Comparison of ENCODE assay signal across 8 cellular contexts in the genomic region with DNA sequence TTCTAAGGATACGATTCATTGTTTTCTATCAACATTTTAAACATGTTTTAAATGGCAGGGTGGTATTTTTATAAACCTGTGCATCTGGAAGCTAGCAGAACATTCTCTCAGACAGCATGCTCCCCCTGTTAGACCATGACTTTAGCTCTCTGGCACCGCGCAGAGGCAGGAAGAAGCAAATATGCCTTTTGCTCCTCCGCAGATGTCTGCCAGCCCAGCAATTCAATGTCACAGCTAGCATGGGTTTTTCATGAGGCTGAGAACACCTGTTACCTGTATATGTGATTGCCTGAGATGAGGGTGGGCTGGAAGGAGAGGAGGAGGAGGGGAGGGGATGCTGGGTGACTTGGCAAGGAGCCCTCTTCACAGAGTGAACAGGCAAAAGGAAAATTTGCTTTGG. TPM values are rescaled to one million over a fixed set of nuclear protein-coding genes. Genes with fewer than 3 reads are reported as not detected.
DNase-seq lines count a peak whose midpoint lies in the region; ATAC-seq and TF ChIP-seq lines count a peak whose summit lies in the region.

No MANE protein-coding gene starts in this region.

- H3K4me1 Mint-ChIP-seq in natural killer cell (peaks cover 22 to 32% of the 10 kb centered on the region in 2 donors), T-cell (peaks cover 33 to 36% (median 35%) of the 10 kb centered on the region in 3 donors), osteocyte (ENCODE audit: unreplicated experiment) (peaks cover 21% of the 10 kb centered on the region)
- H3K4me1 Mint-ChIP-seq in natural killer cell treated with Interleukin-12 subunit alpha and Interleukin-12 subunit beta and Interleukin-15 and Interleukin-18, amount 100 ng/mL, for 72 hours (ENCODE audit: low read depth in 2 of 2) = peaks cover 18 to 27% of the 10 kb centered on the region in 2 donors

- CTCF ChIA-PET in T-cell (lab: Charles Lee) = interaction anchor here (0.7 to 1.7 kb wide), 5 partner anchors 11 to 94 kb away, joined by 3 to 11 read pairs (median 3); partner anchors contain the start of gene C6orf89 (in 1 of the 2)

- no peak overlapping the region for H3K4me3 Mint-ChIP-seq in natural killer cell
- H3K4me3 Mint-ChIP-seq in natural killer cell treated with Interleukin-12 subunit alpha and Interleukin-12 subunit beta and Interleukin-15 and Interleukin-18, amount 100 ng/mL, for 72 hours = no peak overlapping the region
- no peak overlapping the region for H3K4me3 Mint-ChIP-seq in T-cell
- H3K4me3 Mint-ChIP-seq in osteocyte (ENCODE audit: unreplicated experiment) = no peak overlapping the region

- ATAC-seq in natural killer cell (peak in 2 of 3 donors; percentile 44 to 58), T-cell (replicated peaks in 1 of 4) (peak; percentile 64 to 77 (median 74)), GM18520 (IDR thresholded peaks at IDR 0.05; ENCODE audit: unreplicated experiment) (no peak), HG03432 (IDR thresholded peaks at IDR 0.05; ENCODE audit: unreplicated experiment) (no peak), GM21619 (IDR thresholded peaks at IDR 0.05; ENCODE audit: unreplicated experiment) (no peak)
- ATAC-seq in natural killer cell treated with Interleukin-12 subunit alpha and Interleukin-12 subunit beta and Interleukin-15 and Interleukin-18, amount 100 ng/mL, for 72 hours = no peak

- no peak for DNase-seq in natural killer cell
- no peak for DNase-seq in natural killer cell treated with Interleukin-12 subunit alpha and Interleukin-12 subunit beta and Interleukin-15 and Interleukin-18, amount 100 ng/mL, for 72 hours (ENCODE audit: low spot score)
- DNase-seq in T-cell = peak in 26 of 34 experiments; percentile 16 to 58 (median 37)
- DNase-seq in fibroblast of gingiva (ENCODE audit: low read depth) = peak; percentile 65
- DNase-seq in osteocyte (ENCODE audit: extremely low spot score, unreplicated experiment) = no peak

- intact Hi-C loops in natural killer cell (cut with micrococcal nuclease) = no loop called here

- POLR2A ChIA-PET in T-cell (lab: Charles Lee) = no interaction called here

- H3K36me3 Mint-ChIP-seq in natural killer cell (no peaks in the 10 kb centered on the region), T-cell (peaks cover 49% of the 10 kb centered on the region), osteocyte (ENCODE audit: unreplicated experiment) (peaks cover 36% of the 10 kb centered on the region)
- peaks cover 4% of the 10 kb centered on the region for H3K36me3 Mint-ChIP-seq in natural killer cell treated with Interleukin-12 subunit alpha and Interleukin-12 subunit beta and Interleukin-15 and Interleukin-18, amount 100 ng/mL, for 72 hours

- H3K27ac Mint-ChIP-seq in natural killer cell (peak overlapping the region in 1 of 2 donors; percentile 53), T-cell (peak overlapping the region; percentile 23 to 73), osteocyte (ENCODE audit: unreplicated experiment) (peak overlapping the region; percentile 45)
- peak overlapping the region in 1 of 2 donors; percentile 26 for H3K27ac Mint-ChIP-seq in natural killer cell treated with Interleukin-12 subunit alpha and Interleukin-12 subunit beta and Interleukin-15 and Interleukin-18, amount 100 ng/mL, for 72 hours

- H3K27me3 Mint-ChIP-seq in natural killer cell (ENCODE audit: low read depth in 2 of 2) (no peaks in the 10 kb centered on the region), T-cell (no peaks in the 10 kb centered on the region), osteocyte (ENCODE audit: unreplicated experiment) (no peaks in the 10 kb centered on the region)
- H3K27me3 Mint-ChIP-seq in natural killer cell treated with Interleukin-12 subunit alpha and Interleukin-12 subunit beta and Interleukin-15 and Interleukin-18, amount 100 ng/mL, for 72 hours = no peaks in the 10 kb centered on the region

- TF ChIP-seq CTCF in natural killer cell (IDR thresholded peaks at IDR 0.05) = no peak
- peak; percentile 57 for TF ChIP-seq CTCF in osteocyte (IDR thresholded peaks at IDR 0.05)

- no peaks in the 10 kb centered on the region for H3K9me3 Mint-ChIP-seq in natural killer cell
- no peaks in the 10 kb centered on the region for H3K9me3 Mint-ChIP-seq in natural killer cell treated with Interleukin-12 subunit alpha and Interleukin-12 subunit beta and Interleukin-15 and Interleukin-18, amount 100 ng/mL, for 72 hours
- H3K9me3 Mint-ChIP-seq in T-cell = no peaks in the 10 kb centered on the region
- H3K9me3 Mint-ChIP-seq in osteocyte (ENCODE audit: unreplicated experiment) = no peaks in the 10 kb centered on the region

RNA-seq across cellular contexts. Expression of gene MTCH1, which starts 6.7 kb away (rescaled TPM):
- total RNA-seq in natural killer cell (100 to 1,000 TPM; 158 to 180 (median 162) TPM), T-cell (100 to 1,000 TPM; 146 to 185 (median 160) TPM), osteocyte (175 and 180 TPM in 2 replicates)
- total RNA-seq in natural killer cell treated with Interleukin-12 subunit alpha and Interleukin-12 subunit beta and Interleukin-15 and Interleukin-18, amount 100 ng/mL, for 72 hours = 100 to 1,000 TPM; 118 to 183 TPM

RNA-seq across cellular contexts. Expression of gene PI16, which starts 24.8 kb away (rescaled TPM):
- 1 to 10 TPM in 2 of 3 donors, under 1 TPM in 1; 0.33 to 1.8 (median 1.1) TPM for total RNA-seq in natural killer cell
- not detected for total RNA-seq in natural killer cell treated with Interleukin-12 subunit alpha and Interleukin-12 subunit beta and Interleukin-15 and Interleukin-18, amount 100 ng/mL, for 72 hours
- total RNA-seq in T-cell = 10 to 100 TPM in 1 of 5 donors, 1 to 10 TPM in 4; 3.5 to 27.6 (median 7.8) TPM
- total RNA-seq in osteocyte = not detected in 2 replicates

RNA-seq across cellular contexts. Expression of gene FGD2, which starts 26.1 kb away (rescaled TPM):
- total RNA-seq in natural killer cell (10 to 100 TPM in 2 of 3 donors, 1 to 10 TPM in 1; 6.3 to 22.3 (median 14.1) TPM), T-cell (10 to 100 TPM in 1 of 5 donors, 1 to 10 TPM in 4; 2.8 to 11.1 (median 3.3) TPM), osteocyte (not detected in 2 replicates)
- total RNA-seq in natural killer cell treated with Interleukin-12 subunit alpha and Interleukin-12 subunit beta and Interleukin-15 and Interleukin-18, amount 100 ng/mL, for 72 hours = 1 to 10 TPM; 9.1 to 9.3 TPM

Comparison
In these comparisons a context has a peak if more than half of its experiments do, and no peak if none do; other contexts are left out.
1. ATAC-seq: peak in natural killer cell (2 of 3) and T-cell (4 of 4); none in natural killer cell treated with Interleukin-12 subunit alpha and Interleukin-12 subunit beta and Interleukin-15 and Interleukin-18, amount 100 ng/mL, for 72 hours (0 of 2), GM18520 (single experiment), HG03432 (single experiment) and GM21619 (single experiment).
2. DNase-seq: peak in T-cell (26 of 34) and fibroblast of gingiva (single experiment); none in natural killer cell (single experiment), natural killer cell treated with Interleukin-12 subunit alpha and Interleukin-12 subunit beta and Interleukin-15 and Interleukin-18, amount 100 ng/mL, for 72 hours (single experiment) and osteocyte (single experiment).